ENCODE assay signal across 1 cellular context in the genomic region with DNA sequence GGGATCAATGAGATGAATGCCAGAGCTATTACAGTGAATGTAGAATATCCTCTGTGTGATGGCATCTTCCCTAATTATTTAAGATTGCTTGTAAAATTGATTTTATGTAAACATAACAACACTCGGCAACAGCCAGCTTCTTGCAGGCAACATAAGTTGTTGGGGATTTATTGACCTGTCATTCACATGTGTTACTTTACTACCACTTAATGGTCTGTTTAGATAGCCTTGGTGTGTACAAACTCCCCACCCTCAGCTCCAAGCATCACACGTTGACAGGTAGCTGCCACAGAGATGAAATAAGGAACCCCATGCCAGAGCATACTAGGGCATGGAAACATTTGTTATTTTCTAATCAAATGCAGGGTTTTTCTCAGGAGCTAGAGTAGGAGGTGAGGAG.
TF ChIP-seq lines count a peak whose summit lies in the region.

No MANE protein-coding gene starts in this region.

TF ChIP-seq in HEK293, 187 proteins besides CTCF, POLR2A, EP300 and RAD21 (continued from another document):
- TF ChIP-seq, protein P1, sequence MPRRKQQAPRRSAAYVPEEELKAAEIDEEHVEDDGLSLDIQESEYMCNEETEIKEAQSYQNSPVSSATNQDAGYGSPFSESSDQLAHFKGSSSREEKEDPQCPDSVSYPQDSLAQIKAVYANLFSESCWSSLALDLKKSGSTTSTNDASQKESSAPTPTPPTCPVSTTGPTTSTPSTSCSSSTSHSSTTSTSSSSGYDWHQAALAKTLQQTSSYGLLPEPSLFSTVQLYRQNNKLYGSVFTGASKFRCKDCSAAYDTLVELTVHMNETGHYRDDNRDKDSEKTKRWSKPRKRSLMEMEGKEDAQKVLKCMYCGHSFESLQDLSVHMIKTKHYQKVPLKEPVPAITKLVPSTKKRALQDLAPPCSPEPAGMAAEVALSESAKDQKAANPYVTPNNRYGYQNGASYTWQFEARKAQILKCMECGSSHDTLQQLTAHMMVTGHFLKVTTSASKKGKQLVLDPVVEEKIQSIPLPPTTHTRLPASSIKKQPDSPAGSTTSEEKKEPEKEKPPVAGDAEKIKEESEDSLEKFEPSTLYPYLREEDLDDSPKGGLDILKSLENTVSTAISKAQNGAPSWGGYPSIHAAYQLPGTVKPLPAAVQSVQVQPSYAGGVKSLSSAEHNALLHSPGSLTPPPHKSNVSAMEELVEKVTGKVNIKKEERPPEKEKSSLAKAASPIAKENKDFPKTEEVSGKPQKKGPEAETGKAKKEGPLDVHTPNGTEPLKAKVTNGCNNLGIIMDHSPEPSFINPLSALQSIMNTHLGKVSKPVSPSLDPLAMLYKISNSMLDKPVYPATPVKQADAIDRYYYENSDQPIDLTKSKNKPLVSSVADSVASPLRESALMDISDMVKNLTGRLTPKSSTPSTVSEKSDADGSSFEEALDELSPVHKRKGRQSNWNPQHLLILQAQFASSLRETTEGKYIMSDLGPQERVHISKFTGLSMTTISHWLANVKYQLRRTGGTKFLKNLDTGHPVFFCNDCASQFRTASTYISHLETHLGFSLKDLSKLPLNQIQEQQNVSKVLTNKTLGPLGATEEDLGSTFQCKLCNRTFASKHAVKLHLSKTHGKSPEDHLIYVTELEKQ (tag by site-specific recombination; IDR thresholded peaks at IDR 0.05; ENCODE audit: borderline replicate concordance) = no peak
- TF ChIP-seq EGR2 (tag by site-specific recombination; IDR thresholded peaks at IDR 0.05; ENCODE audit: low read depth) (no peak), ZIC2 (tag by site-specific recombination; IDR thresholded peaks at IDR 0.05) (peak; percentile 30; the same call in 1 of the 2 replicates), ZNF670 (tag by site-specific recombination; IDR thresholded peaks at IDR 0.05; ENCODE audit: low read depth) (no peak), ZSCAN30 (tag by site-specific recombination; IDR thresholded peaks at IDR 0.05) (no peak), ZNF138 (tag by site-specific recombination; IDR thresholded peaks at IDR 0.05; ENCODE audit: borderline replicate concordance) (no peak), MEIS1 (CRISPR knock-in tag; IDR thresholded peaks at IDR 0.05; ENCODE audit: borderline replicate concordance) (no peak), ZNF221 (tag by site-specific recombination; IDR thresholded peaks at IDR 0.05; ENCODE audit: borderline replicate concordance) (no peak), ZNF2 (tag by site-specific recombination; IDR thresholded peaks at IDR 0.05) (no peak), WT1 (tag by site-specific recombination; IDR thresholded peaks at IDR 0.05) (no peak), ZFHX2 (tag by site-specific recombination; conservative IDR thresholded peaks at IDR 0.05) (no peak), ZBTB21 (tag by site-specific recombination; IDR thresholded peaks at IDR 0.05) (no peak), ZFP3 (tag by site-specific recombination; IDR thresholded peaks at IDR 0.05; ENCODE audit: low read depth) (no peak), ZNF558 (tag by site-specific recombination; IDR thresholded peaks at IDR 0.05) (no peak), ZNF211 (tag by site-specific recombination; IDR thresholded peaks at IDR 0.05; ENCODE audit: low read depth) (no peak), ZNF596 (tag by site-specific recombination; IDR thresholded peaks at IDR 0.05) (no peak), ZSCAN23 (tag by site-specific recombination; IDR thresholded peaks at IDR 0.05) (no peak)
- TF ChIP-seq, protein P2, sequence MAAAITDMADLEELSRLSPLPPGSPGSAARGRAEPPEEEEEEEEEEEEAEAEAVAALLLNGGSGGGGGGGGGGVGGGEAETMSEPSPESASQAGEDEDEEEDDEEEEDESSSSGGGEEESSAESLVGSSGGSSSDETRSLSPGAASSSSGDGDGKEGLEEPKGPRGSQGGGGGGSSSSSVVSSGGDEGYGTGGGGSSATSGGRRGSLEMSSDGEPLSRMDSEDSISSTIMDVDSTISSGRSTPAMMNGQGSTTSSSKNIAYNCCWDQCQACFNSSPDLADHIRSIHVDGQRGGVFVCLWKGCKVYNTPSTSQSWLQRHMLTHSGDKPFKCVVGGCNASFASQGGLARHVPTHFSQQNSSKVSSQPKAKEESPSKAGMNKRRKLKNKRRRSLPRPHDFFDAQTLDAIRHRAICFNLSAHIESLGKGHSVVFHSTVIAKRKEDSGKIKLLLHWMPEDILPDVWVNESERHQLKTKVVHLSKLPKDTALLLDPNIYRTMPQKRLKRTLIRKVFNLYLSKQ (tag by site-specific recombination; IDR thresholded peaks at IDR 0.05; ENCODE audit: borderline replicate concordance) = no peak
- TF ChIP-seq, protein P3, sequence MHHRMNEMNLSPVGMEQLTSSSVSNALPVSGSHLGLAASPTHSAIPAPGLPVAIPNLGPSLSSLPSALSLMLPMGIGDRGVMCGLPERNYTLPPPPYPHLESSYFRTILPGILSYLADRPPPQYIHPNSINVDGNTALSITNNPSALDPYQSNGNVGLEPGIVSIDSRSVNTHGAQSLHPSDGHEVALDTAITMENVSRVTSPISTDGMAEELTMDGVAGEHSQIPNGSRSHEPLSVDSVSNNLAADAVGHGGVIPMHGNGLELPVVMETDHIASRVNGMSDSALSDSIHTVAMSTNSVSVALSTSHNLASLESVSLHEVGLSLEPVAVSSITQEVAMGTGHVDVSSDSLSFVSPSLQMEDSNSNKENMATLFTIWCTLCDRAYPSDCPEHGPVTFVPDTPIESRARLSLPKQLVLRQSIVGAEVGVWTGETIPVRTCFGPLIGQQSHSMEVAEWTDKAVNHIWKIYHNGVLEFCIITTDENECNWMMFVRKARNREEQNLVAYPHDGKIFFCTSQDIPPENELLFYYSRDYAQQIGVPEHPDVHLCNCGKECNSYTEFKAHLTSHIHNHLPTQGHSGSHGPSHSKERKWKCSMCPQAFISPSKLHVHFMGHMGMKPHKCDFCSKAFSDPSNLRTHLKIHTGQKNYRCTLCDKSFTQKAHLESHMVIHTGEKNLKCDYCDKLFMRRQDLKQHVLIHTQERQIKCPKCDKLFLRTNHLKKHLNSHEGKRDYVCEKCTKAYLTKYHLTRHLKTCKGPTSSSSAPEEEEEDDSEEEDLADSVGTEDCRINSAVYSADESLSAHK (tag by site-specific recombination; IDR thresholded peaks at IDR 0.05) = no peak
- TF ChIP-seq, protein P4, sequence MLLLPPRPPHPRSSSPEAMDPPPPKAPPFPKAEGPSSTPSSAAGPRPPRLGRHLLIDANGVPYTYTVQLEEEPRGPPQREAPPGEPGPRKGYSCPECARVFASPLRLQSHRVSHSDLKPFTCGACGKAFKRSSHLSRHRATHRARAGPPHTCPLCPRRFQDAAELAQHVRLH (tag by site-specific recombination; IDR thresholded peaks at IDR 0.05) = no peak
- TF ChIP-seq, protein P5, sequence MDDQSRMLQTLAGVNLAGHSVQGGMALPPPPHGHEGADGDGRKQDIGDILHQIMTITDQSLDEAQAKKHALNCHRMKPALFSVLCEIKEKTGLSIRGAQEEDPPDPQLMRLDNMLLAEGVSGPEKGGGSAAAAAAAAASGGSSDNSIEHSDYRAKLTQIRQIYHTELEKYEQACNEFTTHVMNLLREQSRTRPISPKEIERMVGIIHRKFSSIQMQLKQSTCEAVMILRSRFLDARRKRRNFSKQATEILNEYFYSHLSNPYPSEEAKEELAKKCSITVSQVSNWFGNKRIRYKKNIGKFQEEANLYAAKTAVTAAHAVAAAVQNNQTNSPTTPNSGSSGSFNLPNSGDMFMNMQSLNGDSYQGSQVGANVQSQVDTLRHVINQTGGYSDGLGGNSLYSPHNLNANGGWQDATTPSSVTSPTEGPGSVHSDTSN (CRISPR knock-in tag; IDR thresholded peaks at IDR 0.05) = no peak
- TF ChIP-seq, protein P6, sequence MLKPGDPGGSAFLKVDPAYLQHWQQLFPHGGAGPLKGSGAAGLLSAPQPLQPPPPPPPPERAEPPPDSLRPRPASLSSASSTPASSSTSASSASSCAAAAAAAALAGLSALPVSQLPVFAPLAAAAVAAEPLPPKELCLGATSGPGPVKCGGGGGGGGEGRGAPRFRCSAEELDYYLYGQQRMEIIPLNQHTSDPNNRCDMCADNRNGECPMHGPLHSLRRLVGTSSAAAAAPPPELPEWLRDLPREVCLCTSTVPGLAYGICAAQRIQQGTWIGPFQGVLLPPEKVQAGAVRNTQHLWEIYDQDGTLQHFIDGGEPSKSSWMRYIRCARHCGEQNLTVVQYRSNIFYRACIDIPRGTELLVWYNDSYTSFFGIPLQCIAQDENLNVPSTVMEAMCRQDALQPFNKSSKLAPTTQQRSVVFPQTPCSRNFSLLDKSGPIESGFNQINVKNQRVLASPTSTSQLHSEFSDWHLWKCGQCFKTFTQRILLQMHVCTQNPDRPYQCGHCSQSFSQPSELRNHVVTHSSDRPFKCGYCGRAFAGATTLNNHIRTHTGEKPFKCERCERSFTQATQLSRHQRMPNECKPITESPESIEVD (tag by site-specific recombination; IDR thresholded peaks at IDR 0.05) = peak; percentile 24; the same call in 1 of the 2 replicates
- TF ChIP-seq, protein P7, sequence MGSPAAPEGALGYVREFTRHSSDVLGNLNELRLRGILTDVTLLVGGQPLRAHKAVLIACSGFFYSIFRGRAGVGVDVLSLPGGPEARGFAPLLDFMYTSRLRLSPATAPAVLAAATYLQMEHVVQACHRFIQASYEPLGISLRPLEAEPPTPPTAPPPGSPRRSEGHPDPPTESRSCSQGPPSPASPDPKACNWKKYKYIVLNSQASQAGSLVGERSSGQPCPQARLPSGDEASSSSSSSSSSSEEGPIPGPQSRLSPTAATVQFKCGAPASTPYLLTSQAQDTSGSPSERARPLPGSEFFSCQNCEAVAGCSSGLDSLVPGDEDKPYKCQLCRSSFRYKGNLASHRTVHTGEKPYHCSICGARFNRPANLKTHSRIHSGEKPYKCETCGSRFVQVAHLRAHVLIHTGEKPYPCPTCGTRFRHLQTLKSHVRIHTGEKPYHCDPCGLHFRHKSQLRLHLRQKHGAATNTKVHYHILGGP (tag by site-specific recombination; IDR thresholded peaks at IDR 0.05) = peak; percentile 40; the same call in 1 of the 2 replicates
- TF ChIP-seq, protein P8, sequence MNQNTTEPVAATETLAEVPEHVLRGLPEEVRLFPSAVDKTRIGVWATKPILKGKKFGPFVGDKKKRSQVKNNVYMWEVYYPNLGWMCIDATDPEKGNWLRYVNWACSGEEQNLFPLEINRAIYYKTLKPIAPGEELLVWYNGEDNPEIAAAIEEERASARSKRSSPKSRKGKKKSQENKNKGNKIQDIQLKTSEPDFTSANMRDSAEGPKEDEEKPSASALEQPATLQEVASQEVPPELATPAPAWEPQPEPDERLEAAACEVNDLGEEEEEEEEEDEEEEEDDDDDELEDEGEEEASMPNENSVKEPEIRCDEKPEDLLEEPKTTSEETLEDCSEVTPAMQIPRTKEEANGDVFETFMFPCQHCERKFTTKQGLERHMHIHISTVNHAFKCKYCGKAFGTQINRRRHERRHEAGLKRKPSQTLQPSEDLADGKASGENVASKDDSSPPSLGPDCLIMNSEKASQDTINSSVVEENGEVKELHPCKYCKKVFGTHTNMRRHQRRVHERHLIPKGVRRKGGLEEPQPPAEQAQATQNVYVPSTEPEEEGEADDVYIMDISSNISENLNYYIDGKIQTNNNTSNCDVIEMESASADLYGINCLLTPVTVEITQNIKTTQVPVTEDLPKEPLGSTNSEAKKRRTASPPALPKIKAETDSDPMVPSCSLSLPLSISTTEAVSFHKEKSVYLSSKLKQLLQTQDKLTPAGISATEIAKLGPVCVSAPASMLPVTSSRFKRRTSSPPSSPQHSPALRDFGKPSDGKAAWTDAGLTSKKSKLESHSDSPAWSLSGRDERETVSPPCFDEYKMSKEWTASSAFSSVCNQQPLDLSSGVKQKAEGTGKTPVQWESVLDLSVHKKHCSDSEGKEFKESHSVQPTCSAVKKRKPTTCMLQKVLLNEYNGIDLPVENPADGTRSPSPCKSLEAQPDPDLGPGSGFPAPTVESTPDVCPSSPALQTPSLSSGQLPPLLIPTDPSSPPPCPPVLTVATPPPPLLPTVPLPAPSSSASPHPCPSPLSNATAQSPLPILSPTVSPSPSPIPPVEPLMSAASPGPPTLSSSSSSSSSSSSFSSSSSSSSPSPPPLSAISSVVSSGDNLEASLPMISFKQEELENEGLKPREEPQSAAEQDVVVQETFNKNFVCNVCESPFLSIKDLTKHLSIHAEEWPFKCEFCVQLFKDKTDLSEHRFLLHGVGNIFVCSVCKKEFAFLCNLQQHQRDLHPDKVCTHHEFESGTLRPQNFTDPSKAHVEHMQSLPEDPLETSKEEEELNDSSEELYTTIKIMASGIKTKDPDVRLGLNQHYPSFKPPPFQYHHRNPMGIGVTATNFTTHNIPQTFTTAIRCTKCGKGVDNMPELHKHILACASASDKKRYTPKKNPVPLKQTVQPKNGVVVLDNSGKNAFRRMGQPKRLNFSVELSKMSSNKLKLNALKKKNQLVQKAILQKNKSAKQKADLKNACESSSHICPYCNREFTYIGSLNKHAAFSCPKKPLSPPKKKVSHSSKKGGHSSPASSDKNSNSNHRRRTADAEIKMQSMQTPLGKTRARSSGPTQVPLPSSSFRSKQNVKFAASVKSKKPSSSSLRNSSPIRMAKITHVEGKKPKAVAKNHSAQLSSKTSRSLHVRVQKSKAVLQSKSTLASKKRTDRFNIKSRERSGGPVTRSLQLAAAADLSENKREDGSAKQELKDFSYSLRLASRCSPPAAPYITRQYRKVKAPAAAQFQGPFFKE (tag by site-specific recombination; IDR thresholded peaks at IDR 0.05; ENCODE audit: borderline replicate concordance) = no peak
